ENCODE assay signal across 17 cellular contexts in the genomic region with DNA sequence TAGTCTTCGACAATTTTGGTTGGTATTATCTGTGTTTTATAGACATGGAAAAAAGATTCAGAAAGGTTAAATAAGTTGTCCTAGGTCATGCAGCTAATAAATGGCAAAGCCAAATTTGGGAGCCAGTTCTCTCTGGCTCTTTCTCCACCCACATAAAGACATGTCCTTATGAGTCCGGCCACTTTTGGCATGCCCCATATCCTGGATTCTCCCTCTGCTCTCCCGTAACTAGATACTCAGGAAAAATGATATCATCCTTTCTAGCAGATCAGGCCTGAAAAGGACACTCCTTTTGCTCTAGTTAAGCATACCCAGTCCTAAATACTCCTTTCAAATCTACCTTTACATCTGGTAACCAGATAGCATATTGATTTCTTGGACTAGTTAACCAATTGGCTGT.
DNase-seq lines count a peak whose midpoint lies in the region; ATAC-seq and TF ChIP-seq lines count a peak whose summit lies in the region.
"Had no signal": no experiment of that assay in that cellular context is flagged by ENCODE, and none has a peak within 500 bp of the region (broad histone marks: within the 10 kb centered on the region; RNA-seq: fewer than 3 reads in every experiment).

No MANE protein-coding gene starts in this region.

- H3K9me2 ChIP-seq in PC-3 (replicated peaks; ENCODE audit: low read length): no peaks in the 10 kb centered on the region

- H4K20me1 ChIP-seq in PC-3 (ENCODE audit: low read length): no peaks in the 10 kb centered on the region

- no peaks in the 10 kb centered on the region for H3K27me3 ChIP-seq in PC-3 (ENCODE audit: low read length)
- H3K27me3 ChIP-seq in left ventricle myocardium inferior (ENCODE audit: low read depth): no peaks in the 10 kb centered on the region
- no peaks in the 10 kb centered on the region for H3K27me3 ChIP-seq in prostate gland (replicated peaks; ENCODE audit: insufficient read depth)
- H3K27me3 ChIP-seq: SJCRH30 had no signal

- TF ChIP-seq CTCF in PC-3 (conservative IDR thresholded peaks at IDR 0.05; ENCODE audit: low read depth, low read length): no peak
- no peak for TF ChIP-seq CTCF in left ventricle myocardium inferior (IDR thresholded peaks at IDR 0.05; ENCODE audit: borderline replicate concordance)
- no peak for TF ChIP-seq CTCF in prostate gland (IDR thresholded peaks at IDR 0.05)

- H3K36me3 ChIP-seq in PC-3 (ENCODE audit: low read depth, low read length): peaks cover 13% of the 10 kb centered on the region
- peaks cover 5% of the 10 kb centered on the region for H3K36me3 ChIP-seq in left ventricle myocardium inferior
- no peaks in the 10 kb centered on the region for H3K36me3 ChIP-seq in prostate gland

- H3K4me1 ChIP-seq in PC-3 (ENCODE audit: insufficient read depth, low read length) (peaks cover 8% of the 10 kb centered on the region; the same call in 1 of the 2 replicates), left ventricle myocardium inferior (peaks cover 49% of the 10 kb centered on the region), prostate gland (replicated peaks) (peaks cover 5% of the 10 kb centered on the region)

- H3K27ac ChIP-seq in PC-3 (ENCODE audit: low read length) (no peak overlapping the region), left ventricle myocardium inferior (replicated peaks) (peak overlapping the region; percentile 82), prostate gland (peak overlapping the region; percentile 21 to 65)
- H3K27ac ChIP-seq: SJCRH30 had no signal

- no TSS peak for BruUV-seq in PC-3 (replicated peaks; lab: Mats Ljungman, UMichigan)

- ATAC-seq in PC-3: 0 out of 2 replicates have a peak, but pooled peaks have one; percentile 40
- ATAC-seq in HG02571 (IDR thresholded peaks at IDR 0.05; ENCODE audit: unreplicated experiment): no peak
- no peak for ATAC-seq in GM18909 (IDR thresholded peaks at IDR 0.05; ENCODE audit: poor library complexity, unreplicated experiment)
- ATAC-seq: activated CD4-positive, alpha-beta T cell treated with anti-CD3 and anti-CD28 coated beads for 36 hours; K562 had no signal

- WGBS in prostate gland: 38% methylated on average over 3 of the region's 3 CpGs

- no peak overlapping the region for H3K9ac ChIP-seq in PC-3 (ENCODE audit: low read length)

- H3K4me2 ChIP-seq in PC-3 (ENCODE audit: low read length): no peak overlapping the region

- no peaks in the 10 kb centered on the region for H3F3A ChIP-seq in PC-3 (ENCODE audit: low read length, unreplicated experiment)

- H3K9me3 ChIP-seq in PC-3 (ENCODE audit: low read length) (no peaks in the 10 kb centered on the region), left ventricle myocardium inferior (replicated peaks) (peaks cover 7% of the 10 kb centered on the region), prostate gland (no peaks in the 10 kb centered on the region)

- POLR2A ChIA-PET in PC-3 (lab: Charles Lee; ENCODE audit: unreplicated experiment): no interaction called here

- TF ChIP-seq POLR2A in prostate gland (IDR thresholded peaks at IDR 0.05): no peak

- H3K4me3 ChIP-seq in PC-3 (ENCODE audit: low read length) (no peak overlapping the region), left ventricle myocardium inferior (no peak overlapping the region), prostate gland (no peak overlapping the region)
- H3K4me3 ChIP-seq: K562, SJCRH30 had no signal

- no peaks in the 10 kb centered on the region for H3K79me2 ChIP-seq in PC-3 (ENCODE audit: low read length)

- intact Hi-C loops in PC-3 (cut with micrococcal nuclease) (no loop called here), left ventricle myocardium inferior (cut with micrococcal nuclease) (no loop called here), prostate gland (cut with DNase I) (loop anchor here (10.0 kb wide), 1 partner anchor 49 kb away; no protein-coding TSS in a partner anchor)

- peak; percentile 13 for DNase-seq in Daoy (ENCODE audit: low read depth)
- DNase-seq in PC-3: no peak
- DNase-seq in left ventricle myocardium inferior: peak; percentile 39
- DNase-seq in prostate gland (ENCODE audit: low spot score): no peak
- DNase-seq in DMS53 treated with DMSO at 0.1 percent for 48 hours (lab: John Stamatoyannopoulos, UW; ENCODE audit: unreplicated experiment): no peak
- DNase-seq in superior temporal gyrus (ENCODE audit: extremely low spot score): no peak
- DNase-seq: activated CD4-positive, alpha-beta T cell treated with anti-CD3 and anti-CD28 coated beads for 36 hours; activated naive CD4-positive, alpha-beta T cell treated with anti-CD3 and anti-CD28 coated beads for 36 hours; effector memory CD4-positive, alpha-beta T cell; foreskin melanocyte; NCI-H1105; nucleus accumbens; stimulated activated naive CD4-positive, alpha-beta T cell treated with Interleukin-2 at 50 U/mL for 16 hours had no signal

- no peak overlapping the region for H2AFZ ChIP-seq in PC-3 (ENCODE audit: low read length)

- CTCF ChIA-PET in PC-3 (lab: Charles Lee): no interaction called here

Comparison
In these comparisons a context has a peak if more than half of its experiments do, and no peak if none do; other contexts are left out.
1. DNase-seq: peak in Daoy (single experiment) and left ventricle myocardium inferior (single experiment); none in PC-3 (single experiment), prostate gland (single experiment), DMS53 treated with DMSO at 0.1 percent for 48 hours (single experiment) and superior temporal gyrus (single experiment).